In genomic region chr1:151729157-151729965, GRCh38 we compare ENCODE assay signal across 26 cellular contexts. TPM values are rescaled to one million over a fixed set of nuclear protein-coding genes. Genes with fewer than 3 reads are reported as not detected.
A peak's percentile ranks its signal among the peaks of the same experiment; 100 is the strongest.
DNase-seq lines count a peak whose midpoint lies in the region; ATAC-seq and TF ChIP-seq lines count a peak whose summit lies in the region.
"Had no signal": no experiment of that assay in that cellular context is flagged by ENCODE, and none has a peak within 500 bp of the region (broad histone marks: within the 10 kb centered on the region; RNA-seq: fewer than 3 reads in every experiment).

No MANE protein-coding gene starts in this region.

- H3K36me3 ChIP-seq in GM23338 (ENCODE audit: insufficient read depth), result no peaks in the 10 kb centered on the region
- no peaks in the 10 kb centered on the region for H3K36me3 ChIP-seq in lower lobe of right lung
- no peaks in the 10 kb centered on the region for H3K36me3 ChIP-seq in sigmoid colon
- H3K36me3 ChIP-seq: cardiac muscle cell, left lung, neural progenitor cell, uterus had no signal

- 23 to 57% methylated on average over 10 of the region's 10 CpGs for WGBS in sigmoid colon, 2 donors

- no peaks in the 10 kb centered on the region for H3K36me3 Mint-ChIP-seq in GM23338 (ENCODE audit: low read depth)
- H3K36me3 Mint-ChIP-seq in activated CD8-positive, alpha-beta memory T cell treated with anti-CD3 and anti-CD28 coated beads, Interleukin-2, amount 10 ng/mL, durations not matched to agents 7 days and 5 days, result no peaks in the 10 kb centered on the region
- H3K36me3 Mint-ChIP-seq: neural progenitor cell had no signal

- 0 out of 2 replicates have a peak overlapping the region, but pooled peaks have one; percentile 91 for H2AFZ ChIP-seq in GM23338

- peak overlapping the region; percentile 67; the same call in 1 of the 2 replicates for H3K4me2 ChIP-seq in GM23338
- H3K4me2 ChIP-seq: SK-N-SH had no signal

- H3K27ac ChIP-seq in GM23338 (ENCODE audit: low read depth), result no peak overlapping the region
- no peak overlapping the region for H3K27ac ChIP-seq in lower lobe of right lung
- H3K27ac ChIP-seq in sigmoid colon, result peak overlapping the region in 3 of 4 donors; percentile 76 to 85 (median 79)
- no peak overlapping the region for H3K27ac ChIP-seq in foreskin keratinocyte
- H3K27ac ChIP-seq: cardiac muscle cell, left lung, neural progenitor cell, psoas muscle had no signal

- CTCF ChIA-PET in activated CD8-positive, alpha-beta memory T cell treated with anti-CD3 and anti-CD28 coated beads, Interleukin-2, amount 10 ng/mL, durations not matched to agents 7 days and 5 days (lab: Charles Lee), result interaction anchor here (1.1 to 1.5 kb wide), 4 partner anchors 9 to 285 kb away, joined by 3 to 4 read pairs (median 3); no protein-coding TSS in a partner anchor

- H3K27me3 ChIP-seq in GM23338 (ENCODE audit: insufficient read depth) (no peaks in the 10 kb centered on the region), lower lobe of right lung (ENCODE audit: low read depth) (peaks cover 12% of the 10 kb centered on the region), sigmoid colon (no peaks in the 10 kb centered on the region), foreskin keratinocyte (peaks cover 31% of the 10 kb centered on the region)
- H3K27me3 ChIP-seq: uterus had no signal

- H3K79me2 ChIP-seq in GM23338 (replicated peaks; ENCODE audit: insufficient read depth), result no peaks in the 10 kb centered on the region

- intact Hi-C loops in lower lobe of right lung (cut with DNase I) (no loop called here), sigmoid colon (cut with DNase I) (loop anchor here (5.0 kb wide), 1 partner anchor 117 kb away; the partner anchor contains the start of gene SNX27)

- peaks cover 9% of the 10 kb centered on the region for H3K27me3 Mint-ChIP-seq in GM23338 (ENCODE audit: insufficient read depth, low read depth, poor library complexity)
- H3K27me3 Mint-ChIP-seq in activated CD8-positive, alpha-beta memory T cell treated with anti-CD3 and anti-CD28 coated beads, Interleukin-2, amount 10 ng/mL, durations not matched to agents 7 days and 5 days, result peaks cover 46% of the 10 kb centered on the region

- no peak for TF ChIP-seq CTCF in GM23338 (conservative IDR thresholded peaks at IDR 0.05; ENCODE audit: low read depth in 2 of 2)
- TF ChIP-seq CTCF in epithelial cell of proximal tubule (conservative IDR thresholded peaks at IDR 0.05; ENCODE audit: low read depth, low read length), result no peak
- no peak for TF ChIP-seq CTCF in lower lobe of right lung (IDR thresholded peaks at IDR 0.05)
- TF ChIP-seq CTCF in sigmoid colon (IDR thresholded peaks at IDR 0.05), result no peak
- TF ChIP-seq CTCF in foreskin keratinocyte (conservative IDR thresholded peaks at IDR 0.05), result no peak

- no peaks in the 10 kb centered on the region for H3K9me3 Mint-ChIP-seq in GM23338
- no peaks in the 10 kb centered on the region for H3K9me3 Mint-ChIP-seq in activated CD8-positive, alpha-beta memory T cell treated with anti-CD3 and anti-CD28 coated beads, Interleukin-2, amount 10 ng/mL, durations not matched to agents 7 days and 5 days (ENCODE audit: low read depth)
- H3K9me3 Mint-ChIP-seq: neural progenitor cell had no signal

- DNase-seq in GM23338 (ENCODE audit: low spot score) (no peak), epithelial cell of proximal tubule (ENCODE audit: low read depth) (peak; percentile 22), lower lobe of right lung (no peak), sigmoid colon (no peak), HuH-7.5 (ENCODE audit: low spot score) (no peak), NCI-H146 (lab: John Stamatoyannopoulos, UW) (no peak), foreskin keratinocyte (no peak)
- no peak for DNase-seq in activated CD8-positive, alpha-beta memory T cell treated with anti-CD3 and anti-CD28 coated beads, Interleukin-2, amount 10 ng/mL, durations not matched to agents 7 days and 5 days
- DNase-seq: ACHN; activated CD4-positive, alpha-beta T cell treated with anti-CD3 and anti-CD28 coated beads, Interleukin-2, amount 50 U/mL, for 1 hour; activated naive CD4-positive, alpha-beta T cell treated with anti-CD3 and anti-CD28 coated beads, Interleukin-2, amount 50 U/mL, for 16 hours; DND-41; IMR-90; left lung; NCI-H2081; NCI-H226; NCI-H748 treated with DMSO at 0.1 percent for 48 hours; psoas muscle; T-helper 2 cell; uterus had no signal

- H3K4me1 Mint-ChIP-seq in GM23338, result peaks cover 29% of the 10 kb centered on the region
- no peaks in the 10 kb centered on the region for H3K4me1 Mint-ChIP-seq in activated CD8-positive, alpha-beta memory T cell treated with anti-CD3 and anti-CD28 coated beads, Interleukin-2, amount 10 ng/mL, durations not matched to agents 7 days and 5 days

- no peaks in the 10 kb centered on the region for H4K20me1 ChIP-seq in GM23338 (replicated peaks; ENCODE audit: insufficient read depth)

- no peaks in the 10 kb centered on the region for H3K9me2 ChIP-seq in GM23338 (ENCODE audit: insufficient read depth)
- H3K9me2 ChIP-seq: SK-N-SH had no signal

- H3K27ac Mint-ChIP-seq in GM23338, result no peak overlapping the region
- H3K27ac Mint-ChIP-seq in activated CD8-positive, alpha-beta memory T cell treated with anti-CD3 and anti-CD28 coated beads, Interleukin-2, amount 10 ng/mL, durations not matched to agents 7 days and 5 days, result no peak overlapping the region
- H3K27ac Mint-ChIP-seq: neural progenitor cell had no signal

- H3K4me1 ChIP-seq in GM23338 (ENCODE audit: insufficient read depth) (peaks cover 24% of the 10 kb centered on the region), lower lobe of right lung (no peaks in the 10 kb centered on the region), sigmoid colon (peaks cover 0 to 14% (median 7%) of the 10 kb centered on the region in 4 donors), foreskin keratinocyte (no peaks in the 10 kb centered on the region)
- H3K4me1 ChIP-seq: left lung, psoas muscle, uterus had no signal

- no peak overlapping the region; the same call in 2 of the 3 replicates for H3K4me3 Mint-ChIP-seq in GM23338
- H3K4me3 Mint-ChIP-seq in activated CD8-positive, alpha-beta memory T cell treated with anti-CD3 and anti-CD28 coated beads, Interleukin-2, amount 10 ng/mL, durations not matched to agents 7 days and 5 days, result no peak overlapping the region

- 0 out of 2 replicates have a peak, but pooled peaks cover 3% of the 10 kb centered on the region for H3F3A ChIP-seq in GM23338 (replicated peaks; ENCODE audit: low read depth)

- H3K9me3 ChIP-seq in lower lobe of right lung, result no peaks in the 10 kb centered on the region
- no peaks in the 10 kb centered on the region for H3K9me3 ChIP-seq in sigmoid colon
- H3K9me3 ChIP-seq: left lung, psoas muscle, SK-N-SH, uterus had no signal

- no peak for TF ChIP-seq POLR2A in sigmoid colon (IDR thresholded peaks at IDR 0.05)

- TF ChIP-seq EP300 in sigmoid colon (IDR thresholded peaks at IDR 0.05), result no peak

- ATAC-seq in GM23338, result no peak
- peak; percentile 63 to 65 for ATAC-seq in lower lobe of right lung
- no peak for ATAC-seq in foreskin keratinocyte
- no peak for ATAC-seq in activated CD8-positive, alpha-beta memory T cell treated with anti-CD3 and anti-CD28 coated beads, Interleukin-2, amount 10 ng/mL, durations not matched to agents 7 days and 5 days
- ATAC-seq: GM12878 had no signal

- no peak overlapping the region for H3K4me3 ChIP-seq in GM23338
- no peak overlapping the region for H3K4me3 ChIP-seq in epithelial cell of proximal tubule (ENCODE audit: low read depth, low read length)
- no peak overlapping the region for H3K4me3 ChIP-seq in lower lobe of right lung
- no peak overlapping the region for H3K4me3 ChIP-seq in sigmoid colon
- H3K4me3 ChIP-seq: cardiac muscle cell, GM12878, left lung, neural progenitor cell, psoas muscle, uterus had no signal

TF ChIP-seq in GM23338, 12 proteins besides CTCF, POLR2A, EP300 and RAD21 (continues in another document):
- no peak for TF ChIP-seq NANOG (IDR thresholded peaks at IDR 0.05; ENCODE audit: borderline replicate concordance)

RNA-seq across cellular contexts. Expression of gene RIIAD1, which starts 8.0 kb away (rescaled TPM):
- not detected in 2 replicates for total RNA-seq in GM23338 (2014; rRNA removed; shearing (Covaris generic))
- polyA plus RNA-seq in GM23338 (2016; fragmentation: Nextera tagmentation; extraction: Ambion mirVana), result not detected in 2 replicates
- total RNA-seq in epithelial cell of proximal tubule, result not detected in 2 replicates
- total RNA-seq in lower lobe of right lung, result not detected
- 10 to 100 TPM in 1 of 4 donors, not detected in 3; 11.4 TPM for total RNA-seq in sigmoid colon
- polyA plus RNA-seq in sigmoid colon, result under 1 TPM in 1 of 3 donors, not detected in 2; 0.39 TPM
- total RNA-seq in foreskin keratinocyte, result not detected in 2 replicates
- polyA plus RNA-seq in foreskin keratinocyte, result not detected in 2 replicates
- total RNA-seq in activated CD8-positive, alpha-beta memory T cell treated with anti-CD3 and anti-CD28 coated beads, Interleukin-2, amount 10 ng/mL, durations not matched to agents 7 days and 5 days, result not detected
- total RNA-seq: cardiac muscle cell, GM12878, IMR-90, OCI-LY7 had no signal
- polyA plus RNA-seq: BJ, cardiac muscle cell, GM12878, IMR-90, SK-N-SH had no signal

RNA-seq across cellular contexts. Expression of gene CELF3, which starts 12.8 kb away (rescaled TPM):
- total RNA-seq in GM23338 (2014; rRNA removed; shearing (Covaris generic)), result 0.31 and 0.39 TPM in 2 replicates
- polyA plus RNA-seq in GM23338 (2016; fragmentation: Nextera tagmentation; extraction: Ambion mirVana), result 0.16 and 0.58 TPM in 2 replicates
- not detected in 2 replicates for total RNA-seq in epithelial cell of proximal tubule
- total RNA-seq in lower lobe of right lung, result not detected
- 1 to 10 TPM; 1.3 to 4.3 (median 1.6) TPM for total RNA-seq in sigmoid colon
- 1 to 10 TPM in 1 of 3 donors, under 1 TPM in 2; 0.60 to 2.4 (median 0.69) TPM for polyA plus RNA-seq in sigmoid colon
- total RNA-seq in foreskin keratinocyte, result not detected in 2 replicates
- not detected in 2 replicates for polyA plus RNA-seq in foreskin keratinocyte
- total RNA-seq in activated CD8-positive, alpha-beta memory T cell treated with anti-CD3 and anti-CD28 coated beads, Interleukin-2, amount 10 ng/mL, durations not matched to agents 7 days and 5 days, result not detected
- total RNA-seq: GM12878, IMR-90, left lung, OCI-LY7, psoas muscle had no signal
- polyA plus RNA-seq: BJ, cardiac muscle cell, IMR-90 had no signal

RNA-seq across cellular contexts. Expression of gene MRPL9, which starts 33.9 kb away (rescaled TPM):
- 88.5 and 89.0 TPM in 2 replicates for total RNA-seq in GM23338 (2014; rRNA removed; shearing (Covaris generic))
- polyA plus RNA-seq in GM23338 (2016; fragmentation: Nextera tagmentation; extraction: Ambion mirVana) (126 TPM in 2 replicates), sigmoid colon (10 to 100 TPM; 47.9 to 55.8 (median 51.7) TPM), foreskin keratinocyte (98.1 and 105 TPM in 2 replicates)
- total RNA-seq in epithelial cell of proximal tubule (136 and 166 TPM in 2 replicates), lower lobe of right lung (59.9 TPM), sigmoid colon (10 to 100 TPM; 49.6 to 68.7 (median 66.9) TPM), foreskin keratinocyte (91.3 and 101 TPM in 2 replicates)
- total RNA-seq in activated CD8-positive, alpha-beta memory T cell treated with anti-CD3 and anti-CD28 coated beads, Interleukin-2, amount 10 ng/mL, durations not matched to agents 7 days and 5 days, result 100 to 1,000 TPM; 111 to 127 TPM

Comparison
In these comparisons a context has a peak if more than half of its experiments do, and no peak if none do; other contexts are left out.
1. ATAC-seq: peak in lower lobe of right lung (2 of 2); none in GM23338 (single experiment), foreskin keratinocyte (single experiment) and activated CD8-positive, alpha-beta memory T cell treated with anti-CD3 and anti-CD28 coated beads, Interleukin-2, amount 10 ng/mL, durations not matched to agents 7 days and 5 days (single experiment).
2. H3K27ac ChIP-seq: peak in sigmoid colon (3 of 4); none in GM23338 (single experiment), lower lobe of right lung (single experiment) and foreskin keratinocyte (single experiment).